8 cellular contexts compared by ENCODE assay signal in genomic region chr7:43868681-43869017, GRCh38. TPM values are rescaled to one million over a fixed set of nuclear protein-coding genes. Genes with fewer than 3 reads are reported as not detected.
DNase-seq lines count a peak whose midpoint lies in the region; ATAC-seq and TF ChIP-seq lines count a peak whose summit lies in the region.

No MANE protein-coding gene starts in this region.

- H3K4me3 ChIP-seq in coronary artery: peak overlapping the region; percentile 93
- peak overlapping the region; percentile 92 for H3K4me3 ChIP-seq in naive thymus-derived CD4-positive, alpha-beta T cell (ENCODE audit: low read length)

- ATAC-seq in GM18505 (IDR thresholded peaks at IDR 0.05; ENCODE audit: unreplicated experiment) (peak; percentile 2), GM19397 (IDR thresholded peaks at IDR 0.05; ENCODE audit: unreplicated experiment) (no peak), GM19463 (IDR thresholded peaks at IDR 0.05; ENCODE audit: unreplicated experiment) (no peak)
- ATAC-seq in naive thymus-derived CD4-positive, alpha-beta T cell: no peak

- CTCF ChIA-PET in naive thymus-derived CD4-positive, alpha-beta T cell (lab: Charles Lee): no interaction called here

- DNase-seq in coronary artery (ENCODE audit: low spot score): no peak
- peak in 1 of 9 donors; percentile 7 for DNase-seq in naive thymus-derived CD4-positive, alpha-beta T cell
- DNase-seq in occipital lobe (lab: John Stamatoyannopoulos, UW): no peak
- DNase-seq in T1000 (lab: John Stamatoyannopoulos, UW): no peak

- peaks cover 14 to 28% (median 20%) of the 10 kb centered on the region in 5 donors for H3K36me3 Mint-ChIP-seq in naive thymus-derived CD4-positive, alpha-beta T cell

- POLR2A ChIA-PET in naive thymus-derived CD4-positive, alpha-beta T cell (lab: Charles Lee): interaction anchor here (0.5 to 1.6 kb wide), 9 partner anchors 8 to 705 kb away, joined by 3 to 14 read pairs (median 3); partner anchors contain the start of genes DDX56, NUDCD3 and UBE2D4

- TF ChIP-seq CTCF in coronary artery (IDR thresholded peaks at IDR 0.05): no peak

- H3K27me3 ChIP-seq in naive thymus-derived CD4-positive, alpha-beta T cell (ENCODE audit: control insufficient read depth in 2 of 2, insufficient read depth in 2 of 2, low read length in 2 of 2): no peaks in the 10 kb centered on the region

- H3K27me3 Mint-ChIP-seq in naive thymus-derived CD4-positive, alpha-beta T cell: no peaks in the 10 kb centered on the region

- TF ChIP-seq POLR2A in GM18505 (IDR thresholded peaks at IDR 0.05; ENCODE audit: borderline replicate concordance, extremely low read depth, insufficient read depth, insufficient read length): no peak

- H3K27ac Mint-ChIP-seq in naive thymus-derived CD4-positive, alpha-beta T cell: peak overlapping the region; percentile 72 to 97 (median 86)

- H3K36me3 ChIP-seq in KOPT-K1 (ENCODE audit: insufficient read depth, low read length): peaks cover 29% of the 10 kb centered on the region
- H3K36me3 ChIP-seq in naive thymus-derived CD4-positive, alpha-beta T cell (ENCODE audit: control insufficient read depth in 2 of 3, insufficient read depth in 3 of 3, low read length in 3 of 3): peaks cover 4 to 18% (median 5%) of the 10 kb centered on the region in 3 experiments

- H3K9me3 Mint-ChIP-seq in naive thymus-derived CD4-positive, alpha-beta T cell: peaks cover 0 to 2% (median 0%) of the 10 kb centered on the region in 11 donors

- H3K27ac ChIP-seq in KOPT-K1 (ENCODE audit: low read depth, low read length, poor library complexity, severe bottlenecking) (peak overlapping the region; percentile 66), coronary artery (peak overlapping the region; percentile 94 to 96)
- peak overlapping the region; percentile 78 for H3K27ac ChIP-seq in naive thymus-derived CD4-positive, alpha-beta T cell (ENCODE audit: low read depth, low read length)

- peaks cover 0 to 24% (median 22%) of the 10 kb centered on the region in 7 donors for H3K4me1 Mint-ChIP-seq in naive thymus-derived CD4-positive, alpha-beta T cell

- H3K9me3 ChIP-seq in KOPT-K1 (ENCODE audit: insufficient read depth, low read length, poor library complexity, severe bottlenecking): no peaks in the 10 kb centered on the region
- no peaks in the 10 kb centered on the region for H3K9me3 ChIP-seq in naive thymus-derived CD4-positive, alpha-beta T cell (ENCODE audit: control insufficient read depth in 2 of 3, low read length in 3 of 3)

- intact Hi-C loops in naive thymus-derived CD4-positive, alpha-beta T cell (cut with micrococcal nuclease): loop anchor here (1.0 to 5.0 kb wide), 10 partner anchors 29 to 1899 kb away; partner anchors contain the start of genes UBE2D4 (in 2 of the 2), URGCP (in 2 of the 2), C7orf25 (in 1 of the 2) and COA1 (in 1 of the 2)

- H3K4me1 ChIP-seq in naive thymus-derived CD4-positive, alpha-beta T cell (ENCODE audit: control insufficient read depth in 2 of 2, insufficient read depth in 2 of 2, low read length in 2 of 2): peaks cover 13 to 15% of the 10 kb centered on the region in 2 donors

- peak overlapping the region; percentile 88 to 97 (median 94) for H3K4me3 Mint-ChIP-seq in naive thymus-derived CD4-positive, alpha-beta T cell

RNA-seq across cellular contexts. Expression of gene MRPS24, which starts 0.7 kb away (rescaled TPM):
- 10 to 100 TPM; 44.2 to 76.6 (median 62.3) TPM for total RNA-seq in naive thymus-derived CD4-positive, alpha-beta T cell
- polyA plus RNA-seq in naive thymus-derived CD4-positive, alpha-beta T cell: 100 to 1,000 TPM; 169 to 187 TPM
- 21.8 TPM for total RNA-seq in occipital lobe

RNA-seq across cellular contexts. Expression of gene URGCP, which starts 37.7 kb away (rescaled TPM):
- total RNA-seq in naive thymus-derived CD4-positive, alpha-beta T cell: 10 to 100 TPM; 20.0 to 33.7 (median 26.8) TPM
- polyA plus RNA-seq in naive thymus-derived CD4-positive, alpha-beta T cell: 10 to 100 TPM; 22.0 to 40.6 TPM
- 34.9 TPM for total RNA-seq in occipital lobe

RNA-seq across cellular contexts. Expression of gene UBE2D4, which starts 57.6 kb away (rescaled TPM):
- total RNA-seq in naive thymus-derived CD4-positive, alpha-beta T cell: 10 to 100 TPM in 2 of 5 experiments, 1 to 10 TPM in 3; 6.3 to 13.9 (median 9.6) TPM
- 10 to 100 TPM; 13.4 to 15.9 TPM for polyA plus RNA-seq in naive thymus-derived CD4-positive, alpha-beta T cell
- total RNA-seq in occipital lobe: 11.4 TPM
